1 cellular context compared by ENCODE assay signal in the genomic region with DNA sequence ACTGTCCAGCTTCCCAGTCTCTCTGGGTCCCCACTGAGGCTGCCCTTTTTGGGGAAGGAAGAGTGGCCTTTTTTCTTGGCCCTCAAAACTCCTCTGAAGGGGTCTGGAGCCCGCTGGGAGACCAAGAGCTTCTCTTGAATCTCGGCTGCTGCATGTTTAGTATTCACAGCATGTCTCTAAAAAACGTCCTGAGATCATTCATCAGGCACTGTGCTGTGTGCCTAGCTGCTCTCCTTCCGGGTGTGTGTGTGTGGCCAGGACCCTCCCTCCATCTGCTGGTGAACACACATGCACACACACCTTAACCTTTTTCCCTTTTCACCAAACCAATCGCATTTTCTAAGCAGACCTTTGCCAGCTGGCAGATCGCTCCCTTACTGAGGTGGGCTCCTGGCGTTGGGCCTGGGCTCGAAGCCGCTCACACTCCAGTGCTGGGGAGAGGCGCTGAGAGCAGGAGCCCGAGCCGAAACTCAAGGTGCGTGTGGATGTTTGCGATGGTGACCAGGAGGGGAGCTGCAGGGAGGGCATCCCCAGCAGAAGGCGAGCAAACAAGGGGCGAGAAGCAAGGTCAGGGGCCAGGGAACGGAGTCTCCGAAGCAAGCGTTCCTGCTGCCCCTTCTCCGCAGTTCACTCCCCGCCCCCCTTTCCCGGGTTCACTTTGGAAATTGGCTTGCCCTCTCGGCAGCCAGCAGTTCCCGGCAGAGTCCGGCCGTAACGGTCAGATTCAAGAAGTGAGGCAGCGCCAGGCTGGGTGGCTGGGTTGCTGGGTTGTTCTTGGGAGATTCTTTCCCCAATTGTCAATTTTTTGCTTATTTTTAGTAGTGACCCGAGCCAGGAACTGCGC.
TF ChIP-seq lines count a peak whose summit lies in the region.

No MANE protein-coding gene starts in this region.

TF ChIP-seq in GM23338, 12 proteins besides CTCF, POLR2A, EP300 and RAD21 (continued from another document):
- TF ChIP-seq, protein P1, sequence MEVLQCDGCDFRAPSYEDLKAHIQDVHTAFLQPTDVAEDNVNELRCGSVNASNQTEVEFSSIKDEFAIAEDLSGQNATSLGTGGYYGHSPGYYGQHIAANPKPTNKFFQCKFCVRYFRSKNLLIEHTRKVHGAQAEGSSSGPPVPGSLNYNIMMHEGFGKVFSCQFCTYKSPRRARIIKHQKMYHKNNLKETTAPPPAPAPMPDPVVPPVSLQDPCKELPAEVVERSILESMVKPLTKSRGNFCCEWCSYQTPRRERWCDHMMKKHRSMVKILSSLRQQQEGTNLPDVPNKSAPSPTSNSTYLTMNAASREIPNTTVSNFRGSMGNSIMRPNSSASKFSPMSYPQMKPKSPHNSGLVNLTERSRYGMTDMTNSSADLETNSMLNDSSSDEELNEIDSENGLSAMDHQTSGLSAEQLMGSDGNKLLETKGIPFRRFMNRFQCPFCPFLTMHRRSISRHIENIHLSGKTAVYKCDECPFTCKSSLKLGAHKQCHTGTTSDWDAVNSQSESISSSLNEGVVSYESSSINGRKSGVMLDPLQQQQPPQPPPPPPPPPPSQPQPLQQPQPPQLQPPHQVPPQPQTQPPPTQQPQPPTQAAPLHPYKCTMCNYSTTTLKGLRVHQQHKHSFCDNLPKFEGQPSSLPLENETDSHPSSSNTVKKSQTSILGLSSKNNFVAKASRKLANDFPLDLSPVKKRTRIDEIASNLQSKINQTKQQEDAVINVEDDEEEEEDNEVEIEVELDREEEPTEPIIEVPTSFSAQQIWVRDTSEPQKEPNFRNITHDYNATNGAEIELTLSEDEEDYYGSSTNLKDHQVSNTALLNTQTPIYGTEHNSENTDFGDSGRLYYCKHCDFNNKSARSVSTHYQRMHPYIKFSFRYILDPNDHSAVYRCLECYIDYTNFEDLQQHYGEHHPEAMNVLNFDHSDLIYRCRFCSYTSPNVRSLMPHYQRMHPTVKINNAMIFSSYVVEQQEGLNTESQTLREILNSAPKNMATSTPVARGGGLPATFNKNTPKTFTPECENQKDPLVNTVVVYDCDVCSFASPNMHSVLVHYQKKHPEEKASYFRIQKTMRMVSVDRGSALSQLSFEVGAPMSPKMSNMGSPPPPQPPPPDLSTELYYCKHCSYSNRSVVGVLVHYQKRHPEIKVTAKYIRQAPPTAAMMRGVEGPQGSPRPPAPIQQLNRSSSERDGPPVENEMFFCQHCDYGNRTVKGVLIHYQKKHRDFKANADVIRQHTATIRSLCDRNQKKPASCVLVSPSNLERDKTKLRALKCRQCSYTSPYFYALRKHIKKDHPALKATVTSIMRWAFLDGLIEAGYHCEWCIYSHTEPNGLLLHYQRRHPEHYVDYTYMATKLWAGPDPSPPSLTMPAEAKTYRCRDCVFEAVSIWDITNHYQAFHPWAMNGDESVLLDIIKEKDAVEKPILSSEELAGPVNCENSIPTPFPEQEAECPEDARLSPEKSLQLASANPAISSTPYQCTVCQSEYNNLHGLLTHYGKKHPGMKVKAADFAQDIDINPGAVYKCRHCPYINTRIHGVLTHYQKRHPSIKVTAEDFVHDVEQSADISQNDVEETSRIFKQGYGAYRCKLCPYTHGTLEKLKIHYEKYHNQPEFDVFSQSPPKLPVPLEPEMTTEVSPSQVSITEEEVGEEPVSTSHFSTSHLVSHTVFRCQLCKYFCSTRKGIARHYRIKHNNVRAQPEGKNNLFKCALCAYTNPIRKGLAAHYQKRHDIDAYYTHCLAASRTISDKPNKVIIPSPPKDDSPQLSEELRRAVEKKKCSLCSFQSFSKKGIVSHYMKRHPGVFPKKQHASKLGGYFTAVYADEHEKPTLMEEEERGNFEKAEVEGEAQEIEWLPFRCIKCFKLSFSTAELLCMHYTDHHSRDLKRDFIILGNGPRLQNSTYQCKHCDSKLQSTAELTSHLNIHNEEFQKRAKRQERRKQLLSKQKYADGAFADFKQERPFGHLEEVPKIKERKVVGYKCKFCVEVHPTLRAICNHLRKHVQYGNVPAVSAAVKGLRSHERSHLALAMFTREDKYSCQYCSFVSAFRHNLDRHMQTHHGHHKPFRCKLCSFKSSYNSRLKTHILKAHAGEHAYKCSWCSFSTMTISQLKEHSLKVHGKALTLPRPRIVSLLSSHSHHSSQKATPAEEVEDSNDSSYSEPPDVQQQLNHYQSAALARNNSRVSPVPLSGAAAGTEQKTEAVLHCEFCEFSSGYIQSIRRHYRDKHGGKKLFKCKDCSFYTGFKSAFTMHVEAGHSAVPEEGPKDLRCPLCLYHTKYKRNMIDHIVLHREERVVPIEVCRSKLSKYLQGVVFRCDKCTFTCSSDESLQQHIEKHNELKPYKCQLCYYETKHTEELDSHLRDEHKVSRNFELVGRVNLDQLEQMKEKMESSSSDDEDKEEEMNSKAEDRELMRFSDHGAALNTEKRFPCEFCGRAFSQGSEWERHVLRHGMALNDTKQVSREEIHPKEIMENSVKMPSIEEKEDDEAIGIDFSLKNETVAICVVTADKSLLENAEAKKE (CRISPR knock-in tag; IDR thresholded peaks at IDR 0.05), result no peak
- TF ChIP-seq, protein P2, sequence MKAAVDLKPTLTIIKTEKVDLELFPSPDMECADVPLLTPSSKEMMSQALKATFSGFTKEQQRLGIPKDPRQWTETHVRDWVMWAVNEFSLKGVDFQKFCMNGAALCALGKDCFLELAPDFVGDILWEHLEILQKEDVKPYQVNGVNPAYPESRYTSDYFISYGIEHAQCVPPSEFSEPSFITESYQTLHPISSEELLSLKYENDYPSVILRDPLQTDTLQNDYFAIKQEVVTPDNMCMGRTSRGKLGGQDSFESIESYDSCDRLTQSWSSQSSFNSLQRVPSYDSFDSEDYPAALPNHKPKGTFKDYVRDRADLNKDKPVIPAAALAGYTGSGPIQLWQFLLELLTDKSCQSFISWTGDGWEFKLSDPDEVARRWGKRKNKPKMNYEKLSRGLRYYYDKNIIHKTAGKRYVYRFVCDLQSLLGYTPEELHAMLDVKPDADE (IDR thresholded peaks at IDR 0.05), result no peak
